16 cellular contexts compared by ENCODE assay signal in the genomic region with DNA sequence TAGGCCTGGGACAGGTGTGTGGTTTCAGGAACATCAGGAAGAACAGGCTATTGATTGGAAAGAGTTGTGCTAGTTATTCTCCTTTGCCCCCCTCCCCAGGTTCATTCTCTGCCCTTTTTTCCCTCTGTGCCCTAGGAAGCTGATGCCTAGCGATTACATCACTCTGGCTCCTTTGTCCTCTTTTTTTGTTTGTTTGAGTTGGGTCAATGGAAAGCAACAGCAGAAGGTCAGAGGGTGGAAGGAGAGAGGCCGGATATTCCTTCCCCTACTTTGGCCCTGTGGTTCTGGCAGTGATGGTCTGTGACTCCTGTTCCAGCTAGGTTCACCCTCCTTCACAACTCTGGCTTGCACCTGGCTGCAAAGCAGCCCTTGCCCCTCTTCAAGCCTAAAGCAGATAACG. TPM values are rescaled to one million over a fixed set of nuclear protein-coding genes. Genes with fewer than 3 reads are reported as not detected.
A peak's percentile ranks its signal among the peaks of the same experiment; 100 is the strongest.
DNase-seq lines count a peak whose midpoint lies in the region; ATAC-seq and TF ChIP-seq lines count a peak whose summit lies in the region.
"Had no signal": no experiment of that assay in that cellular context is flagged by ENCODE, and none has a peak within 500 bp of the region (broad histone marks: within the 10 kb centered on the region; RNA-seq: fewer than 3 reads in every experiment).

No MANE protein-coding gene starts in this region.

- intact Hi-C loops in head of caudate nucleus (cut with DNase I): no loop called here

- H3K4me2 ChIP-seq in GM23338: no peak overlapping the region
- H3K4me2 ChIP-seq: BLaER1 treated with 17β-estradiol and CSF1 and Interleukin-3, amounts not matched to agents 10 nM and 100 nM had no signal

- H3K27ac Mint-ChIP-seq in GM23338: 0 out of 2 replicates have a peak overlapping the region, but pooled peaks have one; percentile 43

- no peak overlapping the region for H2AFZ ChIP-seq in GM23338
- H2AFZ ChIP-seq: GM23248 had no signal

- no peak overlapping the region for H3K4me3 ChIP-seq in GM23338
- H3K4me3 ChIP-seq: BLaER1 treated with 17β-estradiol and CSF1 and Interleukin-3, amounts not matched to agents 10 nM and 100 nM; GM23248; HAP-1 had no signal

- no peaks in the 10 kb centered on the region for H3F3A ChIP-seq in GM23338 (replicated peaks; ENCODE audit: low read depth)

- H3K4me1 Mint-ChIP-seq in GM23338: peaks cover 16% of the 10 kb centered on the region

- H3K36me3 Mint-ChIP-seq in GM23338 (ENCODE audit: low read depth): peaks cover 8% of the 10 kb centered on the region

- peaks cover 4% of the 10 kb centered on the region; the same call in 1 of the 2 replicates for H3K36me3 ChIP-seq in GM23338 (ENCODE audit: insufficient read depth)

- no peak for DNase-seq in GM23338 (ENCODE audit: low spot score)
- peak; percentile 9 for DNase-seq in NCI-H146 treated with DMSO at 0.1 percent for 48 hours (lab: John Stamatoyannopoulos, UW; ENCODE audit: unreplicated experiment)
- no peak for DNase-seq in left lobe of liver (ENCODE audit: low spot score)
- DNase-seq in mucosa of gallbladder (ENCODE audit: low spot score): peak; percentile 8
- no peak for DNase-seq in head of caudate nucleus
- no peak for DNase-seq in stimulated activated CD8-positive, alpha-beta memory T cell treated with anti-CD3 and anti-CD28 coated beads, Interleukin-4, amount 100 ng/mL, for 48 hours
- DNase-seq: ACHN; CD4-positive, CD25-positive, alpha-beta regulatory T cell; DND-41; GDM1; GM23248 had no signal

- TF ChIP-seq CTCF in GM23338 (conservative IDR thresholded peaks at IDR 0.05; ENCODE audit: low read depth in 2 of 2): no peak

- H3K79me2 ChIP-seq in GM23338 (replicated peaks; ENCODE audit: insufficient read depth): no peaks in the 10 kb centered on the region

- H3K4me1 ChIP-seq in GM23338 (ENCODE audit: insufficient read depth): no peaks in the 10 kb centered on the region
- H3K4me1 ChIP-seq: HAP-1 had no signal

- peaks cover 3% of the 10 kb centered on the region for H3K27me3 Mint-ChIP-seq in GM23338 (ENCODE audit: insufficient read depth, low read depth, poor library complexity)
- H3K27me3 Mint-ChIP-seq: CD4-positive, CD25-positive, alpha-beta regulatory T cell had no signal

- H4K20me1 ChIP-seq in GM23338 (replicated peaks; ENCODE audit: insufficient read depth): no peaks in the 10 kb centered on the region; the same call in 1 of the 2 replicates

- no peaks in the 10 kb centered on the region for H3K27me3 ChIP-seq in GM23338 (ENCODE audit: insufficient read depth)
- H3K27me3 ChIP-seq: BLaER1 treated with 17β-estradiol and CSF1 and Interleukin-3, amounts not matched to agents 10 nM and 100 nM had no signal

- H3K9me2 ChIP-seq in GM23338 (ENCODE audit: insufficient read depth): no peaks in the 10 kb centered on the region

- H3K27ac ChIP-seq in GM23338 (ENCODE audit: low read depth): no peak overlapping the region
- H3K27ac ChIP-seq: BLaER1 treated with 17β-estradiol and CSF1 and Interleukin-3, amounts not matched to agents 10 nM and 100 nM; GM23248 had no signal

- no peak for ATAC-seq in GM23338
- ATAC-seq in left lobe of liver: peak; percentile 84
- no peak for ATAC-seq in HG02798 (IDR thresholded peaks at IDR 0.05; ENCODE audit: poor library complexity, unreplicated experiment)
- no peak for ATAC-seq in GM19035 (IDR thresholded peaks at IDR 0.05; ENCODE audit: unreplicated experiment)

- H3K9me3 Mint-ChIP-seq in GM23338: no peaks in the 10 kb centered on the region
- H3K9me3 Mint-ChIP-seq: CD4-positive, CD25-positive, alpha-beta regulatory T cell had no signal

- no peak overlapping the region for H3K4me3 Mint-ChIP-seq in GM23338
- H3K4me3 Mint-ChIP-seq: CD4-positive, CD25-positive, alpha-beta regulatory T cell had no signal

TF ChIP-seq in GM23338, 12 proteins besides CTCF, POLR2A, EP300 and RAD21 (continues in another document):
- TF ChIP-seq EZH2phosphoT487 (IDR thresholded peaks at IDR 0.05; ENCODE audit: unreplicated experiment) (no peak), POLR2AphosphoS5 (IDR thresholded peaks at IDR 0.05; ENCODE audit: low read depth) (no peak), NANOG (IDR thresholded peaks at IDR 0.05; ENCODE audit: borderline replicate concordance) (no peak), JUNB (IDR thresholded peaks at IDR 0.05; ENCODE audit: unreplicated experiment) (no peak)
- TF ChIP-seq, protein P1, sequence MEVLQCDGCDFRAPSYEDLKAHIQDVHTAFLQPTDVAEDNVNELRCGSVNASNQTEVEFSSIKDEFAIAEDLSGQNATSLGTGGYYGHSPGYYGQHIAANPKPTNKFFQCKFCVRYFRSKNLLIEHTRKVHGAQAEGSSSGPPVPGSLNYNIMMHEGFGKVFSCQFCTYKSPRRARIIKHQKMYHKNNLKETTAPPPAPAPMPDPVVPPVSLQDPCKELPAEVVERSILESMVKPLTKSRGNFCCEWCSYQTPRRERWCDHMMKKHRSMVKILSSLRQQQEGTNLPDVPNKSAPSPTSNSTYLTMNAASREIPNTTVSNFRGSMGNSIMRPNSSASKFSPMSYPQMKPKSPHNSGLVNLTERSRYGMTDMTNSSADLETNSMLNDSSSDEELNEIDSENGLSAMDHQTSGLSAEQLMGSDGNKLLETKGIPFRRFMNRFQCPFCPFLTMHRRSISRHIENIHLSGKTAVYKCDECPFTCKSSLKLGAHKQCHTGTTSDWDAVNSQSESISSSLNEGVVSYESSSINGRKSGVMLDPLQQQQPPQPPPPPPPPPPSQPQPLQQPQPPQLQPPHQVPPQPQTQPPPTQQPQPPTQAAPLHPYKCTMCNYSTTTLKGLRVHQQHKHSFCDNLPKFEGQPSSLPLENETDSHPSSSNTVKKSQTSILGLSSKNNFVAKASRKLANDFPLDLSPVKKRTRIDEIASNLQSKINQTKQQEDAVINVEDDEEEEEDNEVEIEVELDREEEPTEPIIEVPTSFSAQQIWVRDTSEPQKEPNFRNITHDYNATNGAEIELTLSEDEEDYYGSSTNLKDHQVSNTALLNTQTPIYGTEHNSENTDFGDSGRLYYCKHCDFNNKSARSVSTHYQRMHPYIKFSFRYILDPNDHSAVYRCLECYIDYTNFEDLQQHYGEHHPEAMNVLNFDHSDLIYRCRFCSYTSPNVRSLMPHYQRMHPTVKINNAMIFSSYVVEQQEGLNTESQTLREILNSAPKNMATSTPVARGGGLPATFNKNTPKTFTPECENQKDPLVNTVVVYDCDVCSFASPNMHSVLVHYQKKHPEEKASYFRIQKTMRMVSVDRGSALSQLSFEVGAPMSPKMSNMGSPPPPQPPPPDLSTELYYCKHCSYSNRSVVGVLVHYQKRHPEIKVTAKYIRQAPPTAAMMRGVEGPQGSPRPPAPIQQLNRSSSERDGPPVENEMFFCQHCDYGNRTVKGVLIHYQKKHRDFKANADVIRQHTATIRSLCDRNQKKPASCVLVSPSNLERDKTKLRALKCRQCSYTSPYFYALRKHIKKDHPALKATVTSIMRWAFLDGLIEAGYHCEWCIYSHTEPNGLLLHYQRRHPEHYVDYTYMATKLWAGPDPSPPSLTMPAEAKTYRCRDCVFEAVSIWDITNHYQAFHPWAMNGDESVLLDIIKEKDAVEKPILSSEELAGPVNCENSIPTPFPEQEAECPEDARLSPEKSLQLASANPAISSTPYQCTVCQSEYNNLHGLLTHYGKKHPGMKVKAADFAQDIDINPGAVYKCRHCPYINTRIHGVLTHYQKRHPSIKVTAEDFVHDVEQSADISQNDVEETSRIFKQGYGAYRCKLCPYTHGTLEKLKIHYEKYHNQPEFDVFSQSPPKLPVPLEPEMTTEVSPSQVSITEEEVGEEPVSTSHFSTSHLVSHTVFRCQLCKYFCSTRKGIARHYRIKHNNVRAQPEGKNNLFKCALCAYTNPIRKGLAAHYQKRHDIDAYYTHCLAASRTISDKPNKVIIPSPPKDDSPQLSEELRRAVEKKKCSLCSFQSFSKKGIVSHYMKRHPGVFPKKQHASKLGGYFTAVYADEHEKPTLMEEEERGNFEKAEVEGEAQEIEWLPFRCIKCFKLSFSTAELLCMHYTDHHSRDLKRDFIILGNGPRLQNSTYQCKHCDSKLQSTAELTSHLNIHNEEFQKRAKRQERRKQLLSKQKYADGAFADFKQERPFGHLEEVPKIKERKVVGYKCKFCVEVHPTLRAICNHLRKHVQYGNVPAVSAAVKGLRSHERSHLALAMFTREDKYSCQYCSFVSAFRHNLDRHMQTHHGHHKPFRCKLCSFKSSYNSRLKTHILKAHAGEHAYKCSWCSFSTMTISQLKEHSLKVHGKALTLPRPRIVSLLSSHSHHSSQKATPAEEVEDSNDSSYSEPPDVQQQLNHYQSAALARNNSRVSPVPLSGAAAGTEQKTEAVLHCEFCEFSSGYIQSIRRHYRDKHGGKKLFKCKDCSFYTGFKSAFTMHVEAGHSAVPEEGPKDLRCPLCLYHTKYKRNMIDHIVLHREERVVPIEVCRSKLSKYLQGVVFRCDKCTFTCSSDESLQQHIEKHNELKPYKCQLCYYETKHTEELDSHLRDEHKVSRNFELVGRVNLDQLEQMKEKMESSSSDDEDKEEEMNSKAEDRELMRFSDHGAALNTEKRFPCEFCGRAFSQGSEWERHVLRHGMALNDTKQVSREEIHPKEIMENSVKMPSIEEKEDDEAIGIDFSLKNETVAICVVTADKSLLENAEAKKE (CRISPR knock-in tag; IDR thresholded peaks at IDR 0.05): no peak
- TF ChIP-seq, protein P2, sequence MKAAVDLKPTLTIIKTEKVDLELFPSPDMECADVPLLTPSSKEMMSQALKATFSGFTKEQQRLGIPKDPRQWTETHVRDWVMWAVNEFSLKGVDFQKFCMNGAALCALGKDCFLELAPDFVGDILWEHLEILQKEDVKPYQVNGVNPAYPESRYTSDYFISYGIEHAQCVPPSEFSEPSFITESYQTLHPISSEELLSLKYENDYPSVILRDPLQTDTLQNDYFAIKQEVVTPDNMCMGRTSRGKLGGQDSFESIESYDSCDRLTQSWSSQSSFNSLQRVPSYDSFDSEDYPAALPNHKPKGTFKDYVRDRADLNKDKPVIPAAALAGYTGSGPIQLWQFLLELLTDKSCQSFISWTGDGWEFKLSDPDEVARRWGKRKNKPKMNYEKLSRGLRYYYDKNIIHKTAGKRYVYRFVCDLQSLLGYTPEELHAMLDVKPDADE (IDR thresholded peaks at IDR 0.05): no peak

RNA-seq across cellular contexts. Expression of a gene that starts 18.9 kb away (rescaled TPM):
- 0.23 and 0.38 TPM in 2 replicates for total RNA-seq in GM23338 (2014; rRNA removed; shearing (Covaris generic))
- 0.16 and 0.21 TPM in 2 replicates for polyA plus RNA-seq in GM23338 (2016; fragmentation: Nextera tagmentation; extraction: Ambion mirVana)
- total RNA-seq in left lobe of liver: 0.55 TPM
- total RNA-seq in mucosa of gallbladder: 4.9 TPM
- total RNA-seq: CD4-positive, CD25-positive, alpha-beta regulatory T cell; HT1080 had no signal

Comparison
In these comparisons a context has a peak if more than half of its experiments do, and no peak if none do; other contexts are left out.
1. DNase-seq: peak in NCI-H146 treated with DMSO at 0.1 percent for 48 hours (single experiment) and mucosa of gallbladder (single experiment); none in GM23338 (single experiment), left lobe of liver (single experiment), head of caudate nucleus (0 of 42) and stimulated activated CD8-positive, alpha-beta memory T cell treated with anti-CD3 and anti-CD28 coated beads, Interleukin-4, amount 100 ng/mL, for 48 hours (single experiment).